ENCODE assay signal across 1 cellular context in the genomic region with DNA sequence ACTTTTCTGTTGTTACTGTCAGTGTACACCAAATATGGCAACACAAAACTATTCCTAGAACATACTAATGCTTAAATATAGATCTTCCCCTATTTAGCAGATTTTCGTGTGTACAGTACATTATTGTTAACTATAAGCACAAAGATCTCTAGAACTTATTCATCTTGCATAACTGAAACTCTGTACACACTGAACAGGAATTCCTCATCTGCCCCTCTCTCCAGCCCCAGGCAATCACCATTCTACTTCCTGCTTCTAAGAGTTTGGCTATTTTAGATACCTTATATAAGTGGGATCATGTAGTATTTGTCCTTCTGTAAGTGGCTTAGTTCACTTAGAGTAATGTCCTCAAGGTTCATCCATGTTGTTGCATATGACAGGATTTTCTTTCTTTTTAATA.
A peak's percentile ranks its signal among the peaks of the same experiment; 100 is the strongest.
TF ChIP-seq lines count a peak whose summit lies in the region.

No MANE protein-coding gene starts in this region.

TF ChIP-seq in HepG2, 621 proteins besides CTCF, POLR2A, EP300 and RAD21:
- TF ChIP-seq TOPORS (CRISPR knock-in tag; IDR thresholded peaks at IDR 0.05) (no peak), TGIF2 (CRISPR knock-in tag; IDR thresholded peaks at IDR 0.05) (no peak), YEATS4 (CRISPR knock-in tag; IDR thresholded peaks at IDR 0.05; ENCODE audit: borderline replicate concordance) (no peak), ELF1 (CRISPR knock-in tag; IDR thresholded peaks at IDR 0.05) (0 out of 2 replicates have a peak, but pooled peaks have one; percentile 29), ZNF468 (CRISPR knock-in tag; IDR thresholded peaks at IDR 0.05) (no peak), ELF3 (CRISPR knock-in tag; IDR thresholded peaks at IDR 0.05) (peak; percentile 66; the same call in 1 of the 2 replicates), BCL6 (CRISPR knock-in tag; IDR thresholded peaks at IDR 0.05) (0 out of 2 replicates have a peak, but pooled peaks have one; percentile 34)
